Comparison of ENCODE assay signal across 26 cellular contexts in genomic region chr2:160053946-160054345, GRCh38.
"Had no signal": no experiment of that assay in that cellular context is flagged by ENCODE, and none has a peak within 500 bp of the region (broad histone marks: within the 10 kb centered on the region; RNA-seq: fewer than 3 reads in every experiment).

No MANE protein-coding gene starts in this region.

- H3K4me1 ChIP-seq: colonic mucosa, gastrocnemius medialis had no signal

- H3K4me3 ChIP-seq: colonic mucosa, coronary artery, dorsolateral prefrontal cortex, esophagus squamous epithelium, gastrocnemius medialis, gastroesophageal sphincter, heart left ventricle, heart right ventricle had no signal

- H3K27ac Mint-ChIP-seq: dendritic cell treated with granulocyte-macrophage colony-stimulating factor and Interleukin-4, amounts not matched to agents 40 ng/mL and 50 ng/mL, for 4 days; effector memory CD8-positive, alpha-beta T cell; endodermal cell had no signal

- H3K9me3 Mint-ChIP-seq: dendritic cell treated with granulocyte-macrophage colony-stimulating factor and Interleukin-4, amounts not matched to agents 40 ng/mL and 50 ng/mL, for 4 days; effector memory CD8-positive, alpha-beta T cell; endodermal cell had no signal

- H3K4me3 Mint-ChIP-seq: dendritic cell treated with granulocyte-macrophage colony-stimulating factor and Interleukin-4, amounts not matched to agents 40 ng/mL and 50 ng/mL, for 4 days; effector memory CD8-positive, alpha-beta T cell; endodermal cell had no signal

- H3K27me3 ChIP-seq: colonic mucosa, esophagus squamous epithelium, foreskin keratinocyte, gastrocnemius medialis, gastroesophageal sphincter, heart left ventricle, heart right ventricle had no signal

- H3K27me3 Mint-ChIP-seq: dendritic cell treated with granulocyte-macrophage colony-stimulating factor and Interleukin-4, amounts not matched to agents 40 ng/mL and 50 ng/mL, for 4 days had no signal

- H3K36me3 ChIP-seq: colonic mucosa, esophagus squamous epithelium, gastrocnemius medialis, gastroesophageal sphincter, heart left ventricle, heart right ventricle had no signal

- H3K27ac ChIP-seq: colonic mucosa, coronary artery, dorsolateral prefrontal cortex, epithelial cell of prostate, esophagus squamous epithelium, foreskin keratinocyte, gastrocnemius medialis, gastroesophageal sphincter, heart left ventricle, heart right ventricle had no signal

- FAIRE-seq: colon, endothelial cell of umbilical vein, frontal cortex had no signal

- DNase-seq: colonic mucosa; cortex of kidney; dermis blood vessel endothelial cell; dorsolateral prefrontal cortex; effector CD4-positive, alpha-beta T cell; effector CD8-positive, alpha-beta T cell; effector memory CD4-positive, alpha-beta T cell; effector memory CD8-positive, alpha-beta T cell; endodermal cell; erythroblast; esophagus squamous epithelium; foreskin fibroblast; foreskin keratinocyte; foreskin melanocyte; gastrocnemius medialis; glutamatergic neuron; head of caudate nucleus; heart left ventricle; heart right ventricle had no signal

- H3K9me3 ChIP-seq: colonic mucosa, esophagus squamous epithelium, gastrocnemius medialis, gastroesophageal sphincter, heart left ventricle, heart right ventricle had no signal
